9 cellular contexts compared by ENCODE assay signal in genomic region chrX:39242187-39242586, GRCh38.
DNase-seq lines count a peak whose midpoint lies in the region; ATAC-seq, FAIRE-seq and TF ChIP-seq lines count a peak whose summit lies in the region.
"Had no signal": no experiment of that assay in that cellular context is flagged by ENCODE, and none has a peak within 500 bp of the region (broad histone marks: within the 10 kb centered on the region; RNA-seq: fewer than 3 reads in every experiment).

No MANE protein-coding gene starts in this region.

- no peaks in the 10 kb centered on the region for H3K4me1 ChIP-seq in gastroesophageal sphincter

- H3K9me3 Mint-ChIP-seq in stimulated activated naive B cell treated with anti-CD40 and anti-IgM and Interleukin-4, amounts not matched to agents 10 μg/mL and 1 μg/mL and 100 μg/mL, for 72 hours, result no peaks in the 10 kb centered on the region
- H3K9me3 Mint-ChIP-seq: IgD-negative memory B cell had no signal

- ATAC-seq in gastroesophageal sphincter, result no peak
- peak; percentile 48 to 52 for ATAC-seq in stimulated activated naive B cell treated with anti-CD40 and anti-IgM and Interleukin-4, amounts not matched to agents 10 μg/mL and 1 μg/mL and 100 μg/mL, for 72 hours (replicated peaks)

- DNase-seq in DMS53 (lab: John Stamatoyannopoulos, UW) (peak; percentile 69), HT-29 (ENCODE audit: low spot score) (peak; percentile 42), RCC 7860 (ENCODE audit: low spot score) (peak; percentile 4), AG08396 (ENCODE audit: low spot score) (no peak), NCI-H187 treated with DMSO at 0.1 percent for 48 hours (lab: John Stamatoyannopoulos, UW) (no peak)
- DNase-seq in stimulated activated naive B cell treated with anti-CD40 and anti-IgM and Interleukin-4, amounts not matched to agents 10 μg/mL and 1 μg/mL and 100 μg/mL, for 72 hours, result no peak
- no peak for DNase-seq in activated T-cell treated with anti-CD3 and anti-CD28 coated beads, Interleukin-2, amount 50 U/mL, for 48 hours

- H3K9me3 ChIP-seq in gastroesophageal sphincter, result no peaks in the 10 kb centered on the region

- peaks cover 0 to 3% of the 10 kb centered on the region in 2 donors for H3K36me3 Mint-ChIP-seq in stimulated activated naive B cell treated with anti-CD40 and anti-IgM and Interleukin-4, amounts not matched to agents 10 μg/mL and 1 μg/mL and 100 μg/mL, for 72 hours
- H3K36me3 Mint-ChIP-seq: IgD-negative memory B cell had no signal

- peak; percentile 15 for FAIRE-seq in RCC 7860 (lab: Jason Lieb, UNC)

- no peaks in the 10 kb centered on the region for H3K27me3 Mint-ChIP-seq in stimulated activated naive B cell treated with anti-CD40 and anti-IgM and Interleukin-4, amounts not matched to agents 10 μg/mL and 1 μg/mL and 100 μg/mL, for 72 hours

- H3K4me1 Mint-ChIP-seq in stimulated activated naive B cell treated with anti-CD40 and anti-IgM and Interleukin-4, amounts not matched to agents 10 μg/mL and 1 μg/mL and 100 μg/mL, for 72 hours, result peaks cover 6 to 9% of the 10 kb centered on the region in 2 donors

- no peak overlapping the region for H3K4me3 Mint-ChIP-seq in stimulated activated naive B cell treated with anti-CD40 and anti-IgM and Interleukin-4, amounts not matched to agents 10 μg/mL and 1 μg/mL and 100 μg/mL, for 72 hours
- H3K4me3 Mint-ChIP-seq: IgD-negative memory B cell had no signal

- no peak overlapping the region for H3K27ac ChIP-seq in gastroesophageal sphincter

- no peak overlapping the region for H3K27ac Mint-ChIP-seq in stimulated activated naive B cell treated with anti-CD40 and anti-IgM and Interleukin-4, amounts not matched to agents 10 μg/mL and 1 μg/mL and 100 μg/mL, for 72 hours
- H3K27ac Mint-ChIP-seq: IgD-negative memory B cell had no signal

- H3K36me3 ChIP-seq in gastroesophageal sphincter, result no peaks in the 10 kb centered on the region

- H3K4me3 ChIP-seq in gastroesophageal sphincter, result no peak overlapping the region

- TF ChIP-seq POLR2A in gastroesophageal sphincter (IDR thresholded peaks at IDR 0.05), result no peak

- TF ChIP-seq EP300 in gastroesophageal sphincter (IDR thresholded peaks at IDR 0.05), result no peak

- TF ChIP-seq CTCF in gastroesophageal sphincter (IDR thresholded peaks at IDR 0.05), result peak in 3 of 4 experiments; percentile 6 to 23 (median 15)

- 60 to 100% methylated on average over 1 of the region's 1 CpG for WGBS in gastroesophageal sphincter (ENCODE audit: low coverage in 1 of 2), 2 donors

- no peaks in the 10 kb centered on the region for H3K27me3 ChIP-seq in gastroesophageal sphincter

Comparison
In these comparisons a context has a peak if more than half of its experiments do, and no peak if none do; other contexts are left out.
1. DNase-seq: peak in DMS53 (single experiment), HT-29 (single experiment) and RCC 7860 (single experiment); none in stimulated activated naive B cell treated with anti-CD40 and anti-IgM and Interleukin-4, amounts not matched to agents 10 μg/mL and 1 μg/mL and 100 μg/mL, for 72 hours (single experiment), AG08396 (single experiment), activated T-cell treated with anti-CD3 and anti-CD28 coated beads, Interleukin-2, amount 50 U/mL, for 48 hours (0 of 2) and NCI-H187 treated with DMSO at 0.1 percent for 48 hours (single experiment).